ENCODE assay signal across 8 cellular contexts in the genomic region with DNA sequence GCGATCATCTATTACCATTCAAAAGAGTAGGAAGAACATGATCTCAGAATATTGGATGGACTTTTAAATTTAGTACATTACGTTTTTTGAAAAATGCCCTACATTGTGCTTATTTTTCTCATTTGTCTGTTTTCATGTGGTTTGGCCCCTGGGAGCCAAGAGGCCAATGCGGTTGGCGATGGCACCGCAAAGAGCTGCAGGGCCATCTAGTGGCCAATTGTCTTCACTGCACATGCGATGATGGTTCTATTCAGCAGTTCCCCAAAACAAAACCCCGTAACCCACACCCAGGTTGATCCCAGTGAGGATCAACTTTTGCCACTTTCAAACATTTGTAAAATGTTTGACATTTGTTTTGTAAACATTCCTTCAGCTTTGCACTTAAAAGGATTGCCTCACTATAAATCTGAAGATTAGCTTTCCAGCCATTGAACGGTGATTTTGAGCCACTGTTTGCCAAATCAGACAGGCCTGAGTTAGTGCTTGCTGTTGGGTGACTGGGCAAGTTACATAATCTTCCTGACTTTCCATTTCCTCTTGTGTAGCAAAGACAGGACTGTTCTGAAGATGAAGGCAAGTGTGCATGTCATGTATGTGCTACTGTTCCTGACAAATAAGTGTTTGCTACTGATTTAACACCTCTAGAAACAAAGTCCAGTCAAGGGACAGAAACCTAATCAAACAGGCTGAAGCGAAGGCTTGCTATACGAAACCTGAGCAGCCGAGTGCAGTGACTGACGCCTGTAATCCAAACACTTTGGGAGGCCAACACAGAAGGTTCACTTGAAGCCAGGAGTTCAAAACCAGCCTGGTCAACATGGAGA. TPM values are rescaled to one million over a fixed set of nuclear protein-coding genes. Genes with fewer than 3 reads are reported as not detected.
DNase-seq lines count a peak whose midpoint lies in the region; ATAC-seq and FAIRE-seq lines count a peak whose summit lies in the region.

No MANE protein-coding gene starts in this region.

- no peaks in the 10 kb centered on the region for H3K9me3 ChIP-seq in small intestine (ENCODE audit: control insufficient read depth, low read depth)

- H3K27ac ChIP-seq in small intestine (ENCODE audit: low read depth in 1 of 2, low read length in 1 of 2): peak overlapping the region in 1 of 2 donors; percentile 25

- H3K36me3 ChIP-seq in small intestine (ENCODE audit: control insufficient read depth in 2 of 2, insufficient read depth in 2 of 2, low read length in 2 of 2): no peaks in the 10 kb centered on the region

- peak; percentile 33 to 70 (median 68) for DNase-seq in NCI-H1417 (lab: John Stamatoyannopoulos, UW)
- DNase-seq in NCI-H1417 treated with DMSO at 0.1 percent for 48 hours (lab: John Stamatoyannopoulos, UW): no peak
- DNase-seq in NCI-H1048 (lab: John Stamatoyannopoulos, UW): peak; percentile 23
- DNase-seq in UCSD-AML1 (lab: John Stamatoyannopoulos, UW; ENCODE audit: unreplicated experiment): peak; percentile 76
- DNase-seq in brain pericyte (ENCODE audit: low read depth, low spot score): peak; percentile 49
- DNase-seq in iPS-NIHi11 (ENCODE audit: low spot score): peak; percentile 86
- DNase-seq in small intestine: peak; percentile 70

- H3K4me3 ChIP-seq in small intestine (ENCODE audit: low read depth in 1 of 2, low read length in 2 of 2): no peak overlapping the region

- ATAC-seq in GM21737 (IDR thresholded peaks at IDR 0.05; ENCODE audit: unreplicated experiment): no peak

- H3K27me3 ChIP-seq in small intestine (ENCODE audit: control insufficient read depth in 2 of 2, insufficient read depth in 2 of 2, low read length in 2 of 2): no peaks in the 10 kb centered on the region

- no peaks in the 10 kb centered on the region for H3K4me1 ChIP-seq in small intestine (ENCODE audit: control insufficient read depth in 2 of 2, insufficient read depth in 1 of 2, low read depth in 1 of 2, low read length in 1 of 2)

- FAIRE-seq in small intestine (lab: Jason Lieb, UNC): no peak

- 17 to 34% (median 22%) methylated on average over 12 of the region's 12 CpGs for WGBS in small intestine, 3 donors

RNA-seq across cellular contexts. Expression of gene XBP1, which starts 29.2 kb away (rescaled TPM):
- polyA plus RNA-seq in small intestine: 100 to 1,000 TPM in 2 of 3 donors, 10 to 100 TPM in 1; 60.2 to 232 (median 113) TPM

RNA-seq across cellular contexts. Expression of gene ZNRF3, which starts 53.8 kb away (rescaled TPM):
- polyA plus RNA-seq in small intestine: 1 to 10 TPM in 1 of 3 donors, under 1 TPM in 2; 0.22 to 7.7 (median 0.81) TPM

RNA-seq across cellular contexts. Expression of gene CCDC117, which starts 57.1 kb away (rescaled TPM):
- 10 to 100 TPM in 1 of 3 donors, 1 to 10 TPM in 2; 7.8 to 10.3 (median 8.5) TPM for polyA plus RNA-seq in small intestine
